ENCODE assay signal across 1 cellular context in the genomic region with DNA sequence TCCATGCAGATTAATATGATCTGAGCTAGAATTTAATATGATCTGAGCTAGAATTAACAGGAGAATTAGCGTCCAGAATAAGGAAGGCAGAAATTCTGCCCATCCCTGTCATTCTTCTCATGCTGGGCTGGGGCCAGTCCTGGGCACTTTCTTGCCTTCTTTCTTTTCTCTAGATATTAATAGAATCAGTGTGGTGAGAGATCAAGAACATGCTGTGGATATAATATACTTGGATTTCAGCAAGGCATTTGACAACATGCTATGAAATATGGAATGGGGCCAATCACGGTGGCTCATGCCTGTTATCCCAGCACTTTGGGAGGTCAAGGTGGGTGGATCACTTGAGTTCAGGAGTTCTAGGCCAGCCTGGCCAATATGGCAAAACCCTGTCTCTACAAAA.
TF ChIP-seq lines count a peak whose summit lies in the region.

No MANE protein-coding gene starts in this region.

TF ChIP-seq in HepG2, 621 proteins besides CTCF, POLR2A, EP300 and RAD21:
- TF ChIP-seq ZNF530 (CRISPR knock-in tag; IDR thresholded peaks at IDR 0.05; ENCODE audit: low read depth): no peak
